ENCODE assay signal across 12 cellular contexts in the genomic region with DNA sequence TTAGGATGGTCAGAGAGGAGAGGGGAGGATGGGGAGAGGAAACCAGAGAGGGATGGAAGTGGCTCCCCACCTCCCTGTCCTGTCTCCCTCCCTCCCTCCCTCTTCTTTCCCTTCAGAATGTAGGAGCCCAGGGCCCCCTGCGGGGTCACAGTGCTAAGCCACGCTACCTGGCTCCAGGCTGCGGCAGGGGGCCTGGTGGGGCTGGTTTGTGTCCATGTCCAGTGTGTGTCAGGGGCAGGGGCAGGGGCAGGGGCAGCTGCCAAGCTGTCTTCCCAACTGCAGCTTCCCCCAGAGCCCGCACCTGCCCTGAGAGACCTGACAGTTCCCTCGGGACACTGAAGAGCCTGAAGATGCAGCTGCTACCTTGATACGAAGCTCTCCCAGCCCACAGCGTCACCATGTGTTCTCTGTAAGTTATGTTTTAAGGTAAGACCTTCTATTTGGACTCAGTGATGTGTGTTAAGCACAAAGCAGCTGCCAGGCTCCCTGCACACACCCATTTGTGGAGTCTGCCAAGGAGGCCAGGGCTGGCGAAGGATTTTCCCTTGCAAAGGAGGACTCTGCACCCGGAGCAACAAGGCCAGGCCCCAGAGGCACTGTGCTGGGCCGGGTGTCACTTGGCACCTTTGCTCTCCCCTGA.
DNase-seq lines count a peak whose midpoint lies in the region; ATAC-seq and TF ChIP-seq lines count a peak whose summit lies in the region.
"Had no signal": no experiment of that assay in that cellular context is flagged by ENCODE, and none has a peak within 500 bp of the region (broad histone marks: within the 10 kb centered on the region; RNA-seq: fewer than 3 reads in every experiment).

No MANE protein-coding gene starts in this region.

- H3K27me3 ChIP-seq in BLaER1 (no peaks in the 10 kb centered on the region), IMR-90 (ENCODE audit: control insufficient read depth, insufficient read depth, low read length) (no peaks in the 10 kb centered on the region), upper lobe of left lung (no peaks in the 10 kb centered on the region)

- H3K56ac ChIP-seq in IMR-90 (ENCODE audit: extremely low read depth, insufficient read depth, low read length), result no peak overlapping the region

- no peak for TF ChIP-seq RAD21 in IMR-90 (IDR thresholded peaks at IDR 0.05; ENCODE audit: low read length)

- H3K36me3 ChIP-seq in BLaER1 (no peaks in the 10 kb centered on the region), IMR-90 (ENCODE audit: control insufficient read depth, insufficient read depth, low read length) (no peaks in the 10 kb centered on the region), upper lobe of left lung (no peaks in the 10 kb centered on the region)

- H3K9me3 ChIP-seq in BLaER1 (no peaks in the 10 kb centered on the region), IMR-90 (ENCODE audit: control insufficient read depth, insufficient read depth, low read length) (no peaks in the 10 kb centered on the region), upper lobe of left lung (no peaks in the 10 kb centered on the region)

- no peak overlapping the region for H2BK15ac ChIP-seq in IMR-90 (ENCODE audit: low read depth, low read length)

- H2AK9ac ChIP-seq in IMR-90 (replicated peaks; ENCODE audit: low read depth, low read length, poor library complexity), result no peak overlapping the region

- no peak overlapping the region for H3K27ac ChIP-seq in BLaER1
- no peak overlapping the region for H3K27ac ChIP-seq in IMR-90 (ENCODE audit: insufficient read depth, low read length)
- H3K27ac ChIP-seq in upper lobe of left lung, result no peak overlapping the region
- H3K27ac ChIP-seq: HL-60 had no signal

- H4K91ac ChIP-seq in IMR-90 (ENCODE audit: insufficient read depth, low read depth, low read length), result no peak overlapping the region

- intact Hi-C loops in IMR-90 (cut with micrococcal nuclease), result loop anchor here (10.0 kb wide), 1 partner anchor 201 kb away; no protein-coding TSS in a partner anchor

- CTCF ChIA-PET in IMR-90 (lab: Yijun Ruan, JAX), result no interaction called here

- no peak overlapping the region for H2BK120ac ChIP-seq in IMR-90 (ENCODE audit: low read depth, low read length)

- H4K5ac ChIP-seq in IMR-90 (ENCODE audit: low read depth, low read length), result no peak overlapping the region

- H2AFZ ChIP-seq in IMR-90 (replicated peaks; ENCODE audit: low read length, poor library complexity), result no peak overlapping the region

- no peak overlapping the region for H3K9ac ChIP-seq in BLaER1
- H3K9ac ChIP-seq in IMR-90 (ENCODE audit: low read depth, low read length), result no peak overlapping the region

- H3K23ac ChIP-seq in IMR-90 (ENCODE audit: low read depth, low read length), result no peak overlapping the region

- no peak for TF ChIP-seq EP300 in upper lobe of left lung (IDR thresholded peaks at IDR 0.05)

- POLR2A ChIA-PET in IMR-90 (lab: Charles Lee; ENCODE audit: unreplicated experiment), result no interaction called here

- TF ChIP-seq CTCF in IMR-90 (conservative IDR thresholded peaks at IDR 0.05; ENCODE audit: low read depth, low read length) (no peak), upper lobe of left lung (IDR thresholded peaks at IDR 0.05) (no peak)

- dilution Hi-C loops in IMR-90 (cut with HindIII; ENCODE audit: low sequenced_read_pairs, unreplicated experiment), result no loop called here

- DNase-seq in IMR-90 (no peak), NCI-H524 (lab: John Stamatoyannopoulos, UW) (peak; percentile 95 to 96), upper lobe of left lung (no peak), iPS-NIHi11 (ENCODE audit: low spot score) (no peak), UCSD-AML1 (lab: John Stamatoyannopoulos, UW; ENCODE audit: unreplicated experiment) (no peak), middle frontal gyrus (ENCODE audit: extremely low spot score, low spot score) (no peak)
- DNase-seq: naive thymus-derived CD4-positive, alpha-beta T cell; NCI-H2227 treated with DMSO at 0.1 percent for 48 hours; T1000 had no signal

- in situ Hi-C loops in IMR-90 (cut with MboI; ENCODE audit: low sequenced_read_pairs), result loop anchor here (5.0 to 10.0 kb wide), 2 partner anchors 251 to 894 kb away; no protein-coding TSS in a partner anchor

- no peak overlapping the region for H3K18ac ChIP-seq in IMR-90 (ENCODE audit: low read depth, low read length)

- peaks cover 3 to 14% of the 10 kb centered on the region in 2 experiments; a peak in 2 of 4 replicates for H3K79me1 ChIP-seq in IMR-90 (ENCODE audit: low read depth in 1 of 2, low read length in 2 of 2)

- H2BK20ac ChIP-seq in IMR-90 (ENCODE audit: low read depth, low read length), result no peak overlapping the region

- H3K4me3 ChIP-seq in BLaER1 (no peak overlapping the region), IMR-90 (ENCODE audit: insufficient read depth, low read depth, low read length) (no peak overlapping the region), upper lobe of left lung (no peak overlapping the region)

- TF ChIP-seq POLR2A in IMR-90 (IDR thresholded peaks at IDR 0.05; ENCODE audit: low read depth, low read length), result no peak
- TF ChIP-seq POLR2A in upper lobe of left lung (IDR thresholded peaks at IDR 0.05), result no peak

- BruUV-seq in IMR-90 (replicated peaks; lab: Mats Ljungman, UMichigan), result no TSS peak

- WGBS in IMR-90 (ENCODE audit: extremely low coverage in 2 of 2, insufficient read length in 1 of 2), 2 experiments, result no CpG with 5 or more reads among the region's 10 CpGs
- WGBS in upper lobe of left lung, 2 donors, result 84 to 90% methylated on average over 5 to 10 of the region's 10 CpGs

- peak overlapping the region; percentile 45 for H2AK5ac ChIP-seq in IMR-90 (ENCODE audit: low read depth, low read length)

- H4K20me1 ChIP-seq in BLaER1 (no peaks in the 10 kb centered on the region), IMR-90 (ENCODE audit: insufficient read depth, low read length) (no peaks in the 10 kb centered on the region)

- peaks cover 32% of the 10 kb centered on the region for H3K4me1 ChIP-seq in BLaER1
- peaks cover 4% of the 10 kb centered on the region for H3K4me1 ChIP-seq in IMR-90 (ENCODE audit: control insufficient read depth, insufficient read depth, low read length)
- peaks cover 0 to 7% (median 3%) of the 10 kb centered on the region in 4 donors for H3K4me1 ChIP-seq in upper lobe of left lung

- H3K4me2 ChIP-seq in BLaER1 (peak overlapping the region; percentile 27), IMR-90 (ENCODE audit: low read depth, low read length) (no peak overlapping the region)

- no peak overlapping the region for H4K8ac ChIP-seq in IMR-90 (ENCODE audit: low read depth in 2 of 2, low read length in 2 of 2)

- no peak overlapping the region for H3K14ac ChIP-seq in IMR-90 (replicated peaks; ENCODE audit: low read depth, low read length)

- H3K9me1 ChIP-seq in IMR-90 (ENCODE audit: insufficient read depth, low read length), result peaks cover 13% of the 10 kb centered on the region; the same call in 1 of the 2 replicates

- ATAC-seq in IMR-90 (ENCODE audit: low read depth) (no peak), esophagus mucosa (peak; percentile 66), upper lobe of left lung (ENCODE audit: low FRiP score in 2 of 2) (no peak)
- ATAC-seq: naive thymus-derived CD4-positive, alpha-beta T cell had no signal

- no peak overlapping the region for H2BK5ac ChIP-seq in IMR-90 (ENCODE audit: low read depth, low read length, poor library complexity, severe bottlenecking)

- H3K4ac ChIP-seq in IMR-90 (ENCODE audit: low read depth, low read length), result no peak overlapping the region

TF ChIP-seq in IMR-90, 13 proteins besides CTCF, POLR2A, EP300 and RAD21:
- TF ChIP-seq, protein P1, sequence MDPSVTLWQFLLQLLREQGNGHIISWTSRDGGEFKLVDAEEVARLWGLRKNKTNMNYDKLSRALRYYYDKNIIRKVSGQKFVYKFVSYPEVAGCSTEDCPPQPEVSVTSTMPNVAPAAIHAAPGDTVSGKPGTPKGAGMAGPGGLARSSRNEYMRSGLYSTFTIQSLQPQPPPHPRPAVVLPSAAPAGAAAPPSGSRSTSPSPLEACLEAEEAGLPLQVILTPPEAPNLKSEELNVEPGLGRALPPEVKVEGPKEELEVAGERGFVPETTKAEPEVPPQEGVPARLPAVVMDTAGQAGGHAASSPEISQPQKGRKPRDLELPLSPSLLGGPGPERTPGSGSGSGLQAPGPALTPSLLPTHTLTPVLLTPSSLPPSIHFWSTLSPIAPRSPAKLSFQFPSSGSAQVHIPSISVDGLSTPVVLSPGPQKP (IDR thresholded peaks at IDR 0.05; ENCODE audit: borderline replicate concordance, low read depth, low read length), result no peak
- TF ChIP-seq BHLHE40 (IDR thresholded peaks at IDR 0.05; ENCODE audit: low read depth, low read length), result no peak
- no peak for TF ChIP-seq MXI1 (IDR thresholded peaks at IDR 0.05; ENCODE audit: borderline replicate concordance, low read depth, low read length)
- TF ChIP-seq, protein P2, sequence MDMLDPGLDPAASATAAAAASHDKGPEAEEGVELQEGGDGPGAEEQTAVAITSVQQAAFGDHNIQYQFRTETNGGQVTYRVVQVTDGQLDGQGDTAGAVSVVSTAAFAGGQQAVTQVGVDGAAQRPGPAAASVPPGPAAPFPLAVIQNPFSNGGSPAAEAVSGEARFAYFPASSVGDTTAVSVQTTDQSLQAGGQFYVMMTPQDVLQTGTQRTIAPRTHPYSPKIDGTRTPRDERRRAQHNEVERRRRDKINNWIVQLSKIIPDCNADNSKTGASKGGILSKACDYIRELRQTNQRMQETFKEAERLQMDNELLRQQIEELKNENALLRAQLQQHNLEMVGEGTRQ (IDR thresholded peaks at IDR 0.05; ENCODE audit: low read depth, low read length), result no peak
- TF ChIP-seq NFE2L2 (IDR thresholded peaks at IDR 0.05; ENCODE audit: low read depth, low read length), result no peak
- TF ChIP-seq RCOR1 (IDR thresholded peaks at IDR 0.05; ENCODE audit: insufficient replicate concordance, low read length), result no peak
TF ChIP-seq in IMR-90: peak in this region for 0.

Comparison
In these comparisons a context has a peak if more than half of its experiments do, and no peak if none do; other contexts are left out.
1. DNase-seq: peak in NCI-H524 (2 of 2); none in IMR-90 (single experiment), upper lobe of left lung (0 of 2), iPS-NIHi11 (single experiment), UCSD-AML1 (single experiment) and middle frontal gyrus (single experiment).